Comparison of ENCODE assay signal across 1 cellular context in genomic region chr21:36087362-36088138, GRCh38.
TF ChIP-seq lines count a peak whose summit lies in the region.

No MANE protein-coding gene starts in this region.

TF ChIP-seq in GM12878, 131 proteins besides CTCF, POLR2A, EP300 and RAD21:
- TF ChIP-seq TCF12 (IDR thresholded peaks at IDR 0.05; ENCODE audit: low read depth, low read length) = no peak
- no peak for TF ChIP-seq PAX5 (IDR thresholded peaks at IDR 0.05; ENCODE audit: borderline replicate concordance, low read depth, low read length)
- TF ChIP-seq JUNB (IDR thresholded peaks at IDR 0.05) = no peak
- no peak for TF ChIP-seq BMI1 (IDR thresholded peaks at IDR 0.05; ENCODE audit: borderline replicate concordance)
- TF ChIP-seq DPF2 (IDR thresholded peaks at IDR 0.05) = no peak
- no peak for TF ChIP-seq SMARCA5 (IDR thresholded peaks at IDR 0.05)
- no peak for TF ChIP-seq SMAD5 (IDR thresholded peaks at IDR 0.05; ENCODE audit: low read depth)
- TF ChIP-seq ELK1 (IDR thresholded peaks at IDR 0.05; ENCODE audit: low read depth, low read length) = no peak
- TF ChIP-seq RBBP5 (conservative IDR thresholded peaks at IDR 0.05) = no peak
